In the genomic region with DNA sequence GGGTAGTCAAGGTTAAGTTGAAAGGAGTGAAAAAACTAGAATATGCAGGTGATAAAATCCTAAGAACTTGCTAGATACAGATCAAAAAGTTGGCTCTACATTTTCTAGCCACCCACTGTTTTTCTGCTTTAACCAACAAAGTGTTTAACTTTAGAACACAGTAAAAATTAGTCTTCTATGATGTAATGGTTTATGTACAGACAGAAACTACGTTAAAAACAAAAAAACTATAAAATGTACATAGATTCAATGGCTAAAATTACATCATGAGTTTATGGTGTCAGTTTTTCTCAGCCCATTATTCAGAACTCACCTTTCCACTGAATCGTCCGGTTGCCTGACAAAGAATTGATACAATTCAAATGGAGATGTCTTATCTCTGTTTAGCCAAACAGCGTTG, we compare ENCODE assay signal across 10 cellular contexts. TPM values are rescaled to one million over a fixed set of nuclear protein-coding genes. Genes with fewer than 3 reads are reported as not detected.
DNase-seq lines count a peak whose midpoint lies in the region; ATAC-seq, FAIRE-seq and TF ChIP-seq lines count a peak whose summit lies in the region.
"Had no signal": no experiment of that assay in that cellular context is flagged by ENCODE, and none has a peak within 500 bp of the region (broad histone marks: within the 10 kb centered on the region; RNA-seq: fewer than 3 reads in every experiment).

No MANE protein-coding gene starts in this region.

- H3K27me3 ChIP-seq in Caco-2 (replicated peaks; ENCODE audit: control insufficient read depth, insufficient read depth, low read length) (no peaks in the 10 kb centered on the region), Karpas-422 (ENCODE audit: low read length) (no peaks in the 10 kb centered on the region)

- intact Hi-C loops in Caco-2 (cut with micrococcal nuclease; ENCODE audit: unreplicated experiment) = loop anchor here (10.0 kb wide), 2 partner anchors 299 to 541 kb away; no protein-coding TSS in a partner anchor

- H3K4me3 Mint-ChIP-seq in Caco-2 (ENCODE audit: unreplicated experiment) = peak overlapping the region; percentile 87
- H3K4me3 Mint-ChIP-seq in central memory CD8-positive, alpha-beta T cell = peak overlapping the region; percentile 84
- H3K4me3 Mint-ChIP-seq in natural killer cell treated with Interleukin-12 subunit alpha and Interleukin-12 subunit beta and Interleukin-15 and Interleukin-18, amount 100 ng/mL, for 72 hours = peak overlapping the region; percentile 98

- H3K79me2 ChIP-seq in Karpas-422 (ENCODE audit: low read length) = peaks cover 49% of the 10 kb centered on the region

- POLR2A ChIA-PET in Caco-2 (lab: Charles Lee) = no interaction called here

- DNase-seq in Caco-2 (no peak), Karpas-422 (no peak), amygdala (lab: John Stamatoyannopoulos, UW) (no peak), GM03348 (ENCODE audit: low spot score) (no peak), GM19239 (ENCODE audit: insufficient read length, low spot score) (no peak)
- no peak for DNase-seq in central memory CD8-positive, alpha-beta T cell (ENCODE audit: low spot score in 2 of 2)
- no peak for DNase-seq in natural killer cell treated with Interleukin-12 subunit alpha and Interleukin-12 subunit beta and Interleukin-15 and Interleukin-18, amount 100 ng/mL, for 72 hours (ENCODE audit: low spot score)
- DNase-seq: amniotic stem cell; stimulated activated CD4-positive, alpha-beta T cell treated with anti-CD3 and anti-CD28 coated beads, Interleukin-4, amount 100 ng/mL, for 4 hours had no signal

- peaks cover 9% of the 10 kb centered on the region for H3K4me1 Mint-ChIP-seq in Caco-2 (ENCODE audit: low read depth, unreplicated experiment)
- peaks cover 19% of the 10 kb centered on the region for H3K4me1 Mint-ChIP-seq in central memory CD8-positive, alpha-beta T cell
- peaks cover 13 to 15% of the 10 kb centered on the region in 2 donors for H3K4me1 Mint-ChIP-seq in natural killer cell treated with Interleukin-12 subunit alpha and Interleukin-12 subunit beta and Interleukin-15 and Interleukin-18, amount 100 ng/mL, for 72 hours (ENCODE audit: low read depth in 2 of 2)

- H3K36me3 Mint-ChIP-seq in Caco-2 (ENCODE audit: insufficient read depth, unreplicated experiment) = peaks cover 66% of the 10 kb centered on the region
- peaks cover 48% of the 10 kb centered on the region for H3K36me3 Mint-ChIP-seq in central memory CD8-positive, alpha-beta T cell (ENCODE audit: insufficient read depth)
- H3K36me3 Mint-ChIP-seq in natural killer cell treated with Interleukin-12 subunit alpha and Interleukin-12 subunit beta and Interleukin-15 and Interleukin-18, amount 100 ng/mL, for 72 hours = peaks cover 6% of the 10 kb centered on the region

- H3K27ac ChIP-seq in Karpas-422 (ENCODE audit: low read length) = no peak overlapping the region

- H3K9me3 ChIP-seq in Caco-2 (no peaks in the 10 kb centered on the region), Karpas-422 (ENCODE audit: low read length) (no peaks in the 10 kb centered on the region)

- no peaks in the 10 kb centered on the region for H3K9me3 Mint-ChIP-seq in Caco-2 (ENCODE audit: unreplicated experiment)
- no peaks in the 10 kb centered on the region for H3K9me3 Mint-ChIP-seq in central memory CD8-positive, alpha-beta T cell
- H3K9me3 Mint-ChIP-seq in natural killer cell treated with Interleukin-12 subunit alpha and Interleukin-12 subunit beta and Interleukin-15 and Interleukin-18, amount 100 ng/mL, for 72 hours = no peaks in the 10 kb centered on the region

- ATAC-seq in central memory CD8-positive, alpha-beta T cell (replicated peaks; ENCODE audit: extremely low read depth, poor library complexity, severe bottlenecking) = no peak
- ATAC-seq in natural killer cell treated with Interleukin-12 subunit alpha and Interleukin-12 subunit beta and Interleukin-15 and Interleukin-18, amount 100 ng/mL, for 72 hours = no peak
- no peak for ATAC-seq in GM21619 (IDR thresholded peaks at IDR 0.05; ENCODE audit: unreplicated experiment)

- no TSS peak for BruUV-seq in Caco-2 (replicated peaks; lab: Mats Ljungman, UMichigan)

- no peak for TF ChIP-seq CTCF in Caco-2 (IDR thresholded peaks at IDR 0.05; ENCODE audit: insufficient read depth in 1 of 2, low read depth in 1 of 2, low read length in 1 of 2, severe bottlenecking in 1 of 2, unreplicated experiment in 1 of 2)

- H3K36me3 ChIP-seq in Caco-2 (ENCODE audit: control insufficient read depth, insufficient read depth, low read length) (peaks cover 6% of the 10 kb centered on the region; the same call in 1 of the 2 replicates), Karpas-422 (ENCODE audit: insufficient read depth, low read length) (peaks cover 34% of the 10 kb centered on the region; the same call in 1 of the 2 replicates)

- H3K9me2 ChIP-seq in Karpas-422 (replicated peaks; ENCODE audit: insufficient read depth, low read length) = no peaks in the 10 kb centered on the region

- H3K4me3 ChIP-seq in Caco-2 (ENCODE audit: low read depth, low read length) = no peak overlapping the region
- peak overlapping the region; percentile 87 for H3K4me3 ChIP-seq in Karpas-422 (ENCODE audit: low read length)

- H3K9ac ChIP-seq in Karpas-422 (ENCODE audit: low read length) = peak overlapping the region; percentile 93

- H3K4me2 ChIP-seq in Karpas-422 (ENCODE audit: low read depth, low read length, poor library complexity, severe bottlenecking) = peak overlapping the region; percentile 98

- peaks cover under 1% of the 10 kb centered on the region for H3K27me3 Mint-ChIP-seq in Caco-2 (ENCODE audit: insufficient read depth, unreplicated experiment)
- no peaks in the 10 kb centered on the region for H3K27me3 Mint-ChIP-seq in central memory CD8-positive, alpha-beta T cell
- H3K27me3 Mint-ChIP-seq in natural killer cell treated with Interleukin-12 subunit alpha and Interleukin-12 subunit beta and Interleukin-15 and Interleukin-18, amount 100 ng/mL, for 72 hours = no peaks in the 10 kb centered on the region

- no peak overlapping the region for H2AFZ ChIP-seq in Karpas-422 (ENCODE audit: low read length)

- peaks cover 16% of the 10 kb centered on the region for H3K4me1 ChIP-seq in Caco-2
- H3K4me1 ChIP-seq in Karpas-422 (ENCODE audit: low read length) = peaks cover 19% of the 10 kb centered on the region

- no peak for FAIRE-seq in GM19239 (lab: Jason Lieb, UNC)

- CTCF ChIA-PET in Caco-2 (lab: Charles Lee) = no interaction called here

- H4K20me1 ChIP-seq in Karpas-422 (ENCODE audit: insufficient read depth, low read depth, low read length) = no peaks in the 10 kb centered on the region

- H3K27ac Mint-ChIP-seq in Caco-2 (ENCODE audit: unreplicated experiment) = no peak overlapping the region
- H3K27ac Mint-ChIP-seq in central memory CD8-positive, alpha-beta T cell (ENCODE audit: low read depth) = no peak overlapping the region
- H3K27ac Mint-ChIP-seq in natural killer cell treated with Interleukin-12 subunit alpha and Interleukin-12 subunit beta and Interleukin-15 and Interleukin-18, amount 100 ng/mL, for 72 hours = peak overlapping the region; percentile 88 to 90

RNA-seq across cellular contexts. Expression of gene YARS2, which starts 2.1 kb away (rescaled TPM):
- 48.7 and 56.6 TPM in 2 replicates for total RNA-seq in Caco-2 (2022)
- 33.7 and 39.6 TPM in 2 replicates for total RNA-seq in Karpas-422 (2014; rRNA removed; shearing (Covaris generic); ENCODE audit: low replicate concordance)
- total RNA-seq in natural killer cell treated with Interleukin-12 subunit alpha and Interleukin-12 subunit beta and Interleukin-15 and Interleukin-18, amount 100 ng/mL, for 72 hours = 10 to 100 TPM; 21.9 to 23.6 TPM

Comparison
In these comparisons a context has a peak if more than half of its experiments do, and no peak if none do; other contexts are left out.
1. H3K27ac Mint-ChIP-seq: peak in natural killer cell treated with Interleukin-12 subunit alpha and Interleukin-12 subunit beta and Interleukin-15 and Interleukin-18, amount 100 ng/mL, for 72 hours (2 of 2); none in Caco-2 (single experiment) and central memory CD8-positive, alpha-beta T cell (single experiment).
2. Peak in every context shown above with its lines, with median percentiles within 50 percentile points of each other: H3K4me3 Mint-ChIP-seq.